18 cellular contexts compared by ENCODE assay signal in genomic region chr16:11475896-11476630, GRCh38.
"Had no signal": no experiment of that assay in that cellular context is flagged by ENCODE, and none has a peak within 500 bp of the region (broad histone marks: within the 10 kb centered on the region; RNA-seq: fewer than 3 reads in every experiment).

No MANE protein-coding gene starts in this region.

- FAIRE-seq: endothelial cell of umbilical vein, keratinocyte had no signal

- ATAC-seq: foreskin keratinocyte, left cardiac atrium, lower lobe of right lung had no signal

- H3K27me3 ChIP-seq: foreskin keratinocyte, neutrophil, right atrium auricular region, sigmoid colon, vagina had no signal

- H3K36me3 ChIP-seq: left ventricle myocardium inferior, lower lobe of right lung, right atrium auricular region, sigmoid colon, vagina had no signal

- H3K4me3 ChIP-seq: coronary artery, left ventricle myocardium inferior, lower lobe of right lung, right atrium auricular region, sigmoid colon, skin epidermis, vagina had no signal

- H3K27ac ChIP-seq: coronary artery, foreskin keratinocyte, left ventricle myocardium inferior, lower lobe of right lung, neutrophil, right atrium auricular region, sigmoid colon, skin epidermis, vagina had no signal

- H3K9me3 ChIP-seq: lower lobe of right lung, neutrophil, vagina had no signal

- H3K4me1 ChIP-seq: left ventricle myocardium inferior, lower lobe of right lung, right atrium auricular region, sigmoid colon, vagina had no signal

- DNase-seq: effector CD4-positive, alpha-beta T cell; endodermal cell; erythroblast; foreskin keratinocyte; immature natural killer cell; left cardiac atrium; left ventricle myocardium inferior; lower lobe of right lung; sigmoid colon; stimulated activated CD4-positive, alpha-beta T cell treated with anti-CD3 and anti-CD28 coated beads, Interleukin-12 subunit alpha, Interleukin-12 subunit beta, amount 100 ng/mL, for 4 hours; stimulated activated naive CD4-positive, alpha-beta T cell treated with Interleukin-2 at 50 U/mL for 16 hours had no signal
